ENCODE assay signal across 9 cellular contexts in the genomic region with DNA sequence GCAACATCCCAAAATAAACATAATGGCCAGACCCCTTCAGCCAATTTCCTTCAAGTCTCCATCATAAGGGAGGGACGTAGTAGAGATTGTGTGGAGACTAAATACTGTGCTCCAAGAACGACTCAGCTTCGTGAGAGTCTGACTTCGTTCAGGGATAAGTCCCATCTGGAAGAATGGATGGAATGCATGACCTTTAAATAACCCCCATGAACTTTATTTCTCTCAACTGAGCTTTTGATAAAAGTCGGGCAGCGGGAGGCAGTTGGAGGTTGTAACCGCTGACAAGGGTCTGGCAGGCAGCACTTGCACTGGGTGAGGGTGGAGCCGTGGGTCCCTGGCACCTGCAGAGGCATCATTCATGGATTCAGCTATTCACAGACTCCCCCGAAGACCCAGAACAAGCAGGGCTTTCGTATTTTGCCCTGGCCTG.
DNase-seq lines count a peak whose midpoint lies in the region; TF ChIP-seq lines count a peak whose summit lies in the region.
"Had no signal": no experiment of that assay in that cellular context is flagged by ENCODE, and none has a peak within 500 bp of the region (broad histone marks: within the 10 kb centered on the region; RNA-seq: fewer than 3 reads in every experiment).

No MANE protein-coding gene starts in this region.

- H2AFZ ChIP-seq in osteoblast (ENCODE audit: low read length) = peak overlapping the region; percentile 34

- DNase-seq in AG20443 (ENCODE audit: low spot score) = peak; percentile 81
- DNase-seq in SJSA1 (ENCODE audit: low read depth in 1 of 2, low spot score in 2 of 2) = peak; percentile 71 to 87
- peak; percentile 59 to 81 for DNase-seq in foreskin fibroblast
- peak; percentile 94 for DNase-seq in osteoblast (ENCODE audit: insufficient read length, low spot score, missing footprints)
- DNase-seq in NCI-H2227 (lab: John Stamatoyannopoulos, UW; ENCODE audit: unreplicated experiment) = no peak
- DNase-seq in NCI-H1694 (lab: John Stamatoyannopoulos, UW) = no peak
- DNase-seq in activated gamma-delta T cell (lab: John Stamatoyannopoulos, UW) = no peak
- no peak for DNase-seq in NK-92 treated with Interleukin-12 subunit alpha and Interleukin-12 subunit beta, amount 100 ng/mL, for 24 hours (lab: John Stamatoyannopoulos, UW)
- DNase-seq: activated CD8-positive, alpha-beta T cell treated with anti-CD3 and anti-CD28 coated beads, Interleukin-2, amount 10 ng/mL, durations not matched to agents 7 days and 5 days had no signal

- H3K36me3 ChIP-seq in SJSA1 = no peaks in the 10 kb centered on the region
- no peaks in the 10 kb centered on the region for H3K36me3 ChIP-seq in osteoblast (ENCODE audit: insufficient read depth, low read length)

- H3K79me2 ChIP-seq in osteoblast (ENCODE audit: insufficient read depth, low read length) = no peaks in the 10 kb centered on the region

- H3K27ac ChIP-seq in SJSA1 (peak overlapping the region; percentile 67), osteoblast (ENCODE audit: low read depth, low read length) (peak overlapping the region; percentile 63)

- H3K27me3 ChIP-seq in SJSA1 (replicated peaks) (no peaks in the 10 kb centered on the region), osteoblast (ENCODE audit: insufficient read depth, low read length) (no peaks in the 10 kb centered on the region)

- H3K9me3 ChIP-seq in SJSA1 (replicated peaks) = no peaks in the 10 kb centered on the region
- H3K9me3 ChIP-seq in osteoblast (ENCODE audit: low read depth, low read length) = no peaks in the 10 kb centered on the region

- no peaks in the 10 kb centered on the region for H4K20me1 ChIP-seq in osteoblast (ENCODE audit: insufficient read depth, low read length)

- TF ChIP-seq CTCF in foreskin fibroblast (IDR thresholded peaks at IDR 0.05; ENCODE audit: low read depth, low read length) = no peak
- TF ChIP-seq CTCF in osteoblast (IDR thresholded peaks at IDR 0.05; ENCODE audit: extremely low read depth, low read depth, low read length) = no peak

- H3K4me3 ChIP-seq in SJSA1 = no peak overlapping the region
- no peak overlapping the region for H3K4me3 ChIP-seq in foreskin fibroblast (ENCODE audit: low read depth in 1 of 2, low read length in 2 of 2)
- H3K4me3 ChIP-seq in osteoblast (ENCODE audit: insufficient read depth, low read length) = no peak overlapping the region

- H3K4me1 ChIP-seq in SJSA1 (replicated peaks) (peaks cover 96% of the 10 kb centered on the region), osteoblast (ENCODE audit: insufficient read depth, low read length) (peaks cover 25% of the 10 kb centered on the region)

- H3K4me2 ChIP-seq in osteoblast (ENCODE audit: insufficient read depth, low read length) = peak overlapping the region; percentile 60

Comparison
In these comparisons a context has a peak if more than half of its experiments do, and no peak if none do; other contexts are left out.
1. DNase-seq: peak in AG20443 (single experiment), SJSA1 (2 of 2), foreskin fibroblast (2 of 2) and osteoblast (single experiment); none in NCI-H2227 (single experiment), NCI-H1694 (single experiment), activated gamma-delta T cell (single experiment) and NK-92 treated with Interleukin-12 subunit alpha and Interleukin-12 subunit beta, amount 100 ng/mL, for 24 hours (single experiment).